Comparison of ENCODE assay signal across 8 cellular contexts in the genomic region with DNA sequence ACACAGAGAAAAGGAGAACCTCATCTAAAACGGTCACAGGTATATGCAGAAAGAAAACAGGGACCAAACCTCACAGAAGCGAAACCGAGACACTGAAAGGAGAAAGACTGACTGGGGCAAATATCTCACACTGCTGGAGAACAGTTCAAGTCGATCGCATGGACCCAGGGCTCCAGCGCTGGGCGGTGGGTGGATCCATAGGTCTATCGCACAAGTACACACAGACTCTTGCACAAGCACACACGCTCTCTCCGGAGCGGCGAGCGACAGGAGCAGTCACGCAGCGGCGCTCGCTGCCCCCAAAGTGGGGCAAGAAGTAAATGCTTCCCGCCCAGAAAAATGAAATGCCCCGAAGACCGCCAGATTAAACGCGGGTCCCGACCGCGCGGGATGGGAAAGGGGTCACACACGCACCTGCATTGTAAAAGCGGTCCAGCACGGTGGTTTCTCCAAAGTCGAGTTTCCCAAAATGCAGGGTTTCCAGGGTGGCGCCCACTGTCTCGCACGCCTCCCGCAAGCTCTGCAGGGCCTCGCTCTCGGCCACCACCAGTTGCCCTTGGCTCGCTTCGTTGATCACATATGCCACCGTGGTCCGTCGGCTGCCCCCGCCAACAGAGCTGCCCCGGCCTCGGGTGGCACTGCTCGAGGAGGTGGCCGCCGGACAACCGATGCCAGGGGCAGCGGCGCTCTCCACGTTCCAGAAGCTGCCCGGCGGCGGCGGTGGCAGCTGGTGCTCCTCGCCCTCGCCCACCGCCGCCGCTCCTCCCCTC. TPM values are rescaled to one million over a fixed set of nuclear protein-coding genes. Genes with fewer than 3 reads are reported as not detected.
A peak's percentile ranks its signal among the peaks of the same experiment; 100 is the strongest.
DNase-seq lines count a peak whose midpoint lies in the region; ATAC-seq, FAIRE-seq and TF ChIP-seq lines count a peak whose summit lies in the region.

No MANE protein-coding gene starts in this region.

- no peak overlapping the region for H2AFZ ChIP-seq in HepG2 (ENCODE audit: low read length)

- in situ Hi-C loops in HepG2 (cut with HindIII; ENCODE audit: extremely low pct_ligation_motif_present, low pct_unique_long_range_greater_than_20kb): loop anchor here (5.0 kb wide), 1 partner anchor 149 kb away; no protein-coding TSS in a partner anchor

- CTCF ChIA-PET in HepG2 (lab: Yijun Ruan, JAX; ENCODE audit: low intra/inter-chr PET ratio, low total read pairs): no interaction called here

- peaks cover 18% of the 10 kb centered on the region for H3K4me1 ChIP-seq in HepG2 (ENCODE audit: insufficient read depth, low read length)

- no peak for TF ChIP-seq POLR2A in HepG2 (IDR thresholded peaks at IDR 0.05; ENCODE audit: insufficient read depth in 1 of 2, low read depth in 2 of 2, low read length in 2 of 2)

- peak overlapping the region; percentile 92 for H3K27ac Mint-ChIP-seq in chondrocyte (ENCODE audit: unreplicated experiment)

- no peaks in the 10 kb centered on the region for H4K20me1 ChIP-seq in HepG2 (ENCODE audit: insufficient read depth, low read length)

- H3K27ac ChIP-seq in HepG2 (ENCODE audit: extremely low read length, insufficient read depth, low read length): no peak overlapping the region

- H3K4me3 Mint-ChIP-seq in chondrocyte (ENCODE audit: unreplicated experiment): peak overlapping the region; percentile 87

- H3K36me3 ChIP-seq in HepG2 (replicated peaks in 1 of 2; ENCODE audit: control insufficient read depth in 1 of 2, insufficient read depth in 2 of 2, low read length in 2 of 2): no peaks in the 10 kb centered on the region

- H3K79me2 ChIP-seq in HepG2 (ENCODE audit: insufficient read depth, low read length): no peaks in the 10 kb centered on the region

- peak overlapping the region in 1 of 3 experiments; percentile 67; a peak in 1 of 6 replicates for H3K4me3 ChIP-seq in HepG2 (replicated peaks in 1 of 3; ENCODE audit: insufficient read depth in 1 of 3, low read depth in 2 of 3, low read length in 3 of 3)

- H3K27me3 ChIP-seq in HepG2 (ENCODE audit: control insufficient read depth in 1 of 2, insufficient read depth in 2 of 2, low read length in 2 of 2): peaks cover 1 to 61% of the 10 kb centered on the region in 2 experiments; a peak in 4 of 5 replicates

- intact Hi-C loops in HepG2 (cut with micrococcal nuclease; ENCODE audit: unreplicated experiment): loop anchor here (1.0 to 10.0 kb wide), 2 partner anchors 147 to 207 kb away; no protein-coding TSS in a partner anchor

- 15% methylated on average over 44 of the region's 60 CpGs for WGBS in HepG2 (ENCODE audit: low lambda C conversion rate)

- H3K9me3 ChIP-seq in HepG2 (ENCODE audit: low read length): no peaks in the 10 kb centered on the region

- H3K9me3 Mint-ChIP-seq in chondrocyte (ENCODE audit: low read depth): no peaks in the 10 kb centered on the region

- TF ChIP-seq EP300 in HepG2 (IDR thresholded peaks at IDR 0.05; ENCODE audit: low read depth in 2 of 2, low read length in 2 of 2) (no peak), HepG2 (CRISPR knock-in tag; IDR thresholded peaks at IDR 0.05; ENCODE audit: borderline replicate concordance) (no peak)

- H3K4me1 Mint-ChIP-seq in chondrocyte (ENCODE audit: low read depth): peaks cover 45% of the 10 kb centered on the region

- TF ChIP-seq CTCF in chondrocyte (IDR thresholded peaks at IDR 0.05) (no peak), HepG2 (CRISPR knock-in tag; IDR thresholded peaks at IDR 0.05) (no peak)

- no TSS peak for BruUV-seq in HepG2 (replicated peaks; lab: Mats Ljungman, UMichigan)

- H3K27me3 Mint-ChIP-seq in chondrocyte (ENCODE audit: low read depth): no peaks in the 10 kb centered on the region

- H3K4me2 ChIP-seq in HepG2 (ENCODE audit: low read depth, low read length): peak overlapping the region; percentile 81

- ATAC-seq in HG02610 (IDR thresholded peaks at IDR 0.05; ENCODE audit: unreplicated experiment): peak; percentile 36
- peak; percentile 70 for ATAC-seq in HepG2

- DNase-seq in NCI-H1694 (lab: John Stamatoyannopoulos, UW): peak; percentile 6
- no peak for DNase-seq in NCI-H1694 treated with DMSO at 0.1 percent for 48 hours (lab: John Stamatoyannopoulos, UW)
- DNase-seq in NCI-H1417 treated with DMSO at 0.1 percent for 48 hours (lab: John Stamatoyannopoulos, UW): peak; percentile 13
- peak; percentile 62 for DNase-seq in activated CD4-positive, CD25-positive, alpha-beta regulatory T cell treated with anti-CD3 and anti-CD28 coated beads, Interleukin-2, amount 50 U/mL, for 72 hours
- no peak for DNase-seq in chondrocyte (ENCODE audit: low spot score)
- DNase-seq in HepG2 (ENCODE audit: low spot score): no peak
- peak; percentile 45 for DNase-seq in stimulated activated CD4-positive, alpha-beta T cell treated with anti-CD3 and anti-CD28 coated beads, Interleukin-4, amount 100 ng/mL, for 1 hour

- H3K9ac ChIP-seq in HepG2 (ENCODE audit: insufficient read depth, low read depth, low read length): no peak overlapping the region

- no peak for FAIRE-seq in HepG2 (lab: Jason Lieb, UNC)

- POLR2A ChIA-PET in HepG2 (lab: Yijun Ruan, JAX): no interaction called here

- no peaks in the 10 kb centered on the region for H3K36me3 Mint-ChIP-seq in chondrocyte (ENCODE audit: low read depth)

- no peak for TF ChIP-seq RAD21 in HepG2 (CRISPR knock-in tag; IDR thresholded peaks at IDR 0.05)

TF ChIP-seq in HepG2, 621 proteins besides CTCF, POLR2A, EP300 and RAD21 (continues in another document):
- TF ChIP-seq, protein P1, sequence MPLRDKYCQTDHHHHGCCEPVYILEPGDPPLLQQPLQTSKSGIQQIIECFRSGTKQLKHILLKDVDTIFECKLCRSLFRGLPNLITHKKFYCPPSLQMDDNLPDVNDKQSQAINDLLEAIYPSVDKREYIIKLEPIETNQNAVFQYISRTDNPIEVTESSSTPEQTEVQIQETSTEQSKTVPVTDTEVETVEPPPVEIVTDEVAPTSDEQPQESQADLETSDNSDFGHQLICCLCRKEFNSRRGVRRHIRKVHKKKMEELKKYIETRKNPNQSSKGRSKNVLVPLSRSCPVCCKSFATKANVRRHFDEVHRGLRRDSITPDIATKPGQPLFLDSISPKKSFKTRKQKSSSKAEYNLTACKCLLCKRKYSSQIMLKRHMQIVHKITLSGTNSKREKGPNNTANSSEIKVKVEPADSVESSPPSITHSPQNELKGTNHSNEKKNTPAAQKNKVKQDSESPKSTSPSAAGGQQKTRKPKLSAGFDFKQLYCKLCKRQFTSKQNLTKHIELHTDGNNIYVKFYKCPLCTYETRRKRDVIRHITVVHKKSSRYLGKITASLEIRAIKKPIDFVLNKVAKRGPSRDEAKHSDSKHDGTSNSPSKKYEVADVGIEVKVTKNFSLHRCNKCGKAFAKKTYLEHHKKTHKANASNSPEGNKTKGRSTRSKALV (CRISPR knock-in tag; IDR thresholded peaks at IDR 0.05): peak; percentile 65; the same call in 1 of the 2 replicates

RNA-seq across cellular contexts. Expression of a gene that starts 0.8 kb away (rescaled TPM):
- total RNA-seq in chondrocyte (2.1 to 5.1 TPM (median 4.6 TPM) in 3 replicates), HepG2 (2016; rRNA removed; fragmentation: Illumina TruSeq; extraction: Trizol) (not detected in 2 replicates)
- total RNA-seq in HepG2 (2016; cell fraction: cytosol; rRNA removed; fragmentation: Illumina TruSeq; extraction: Trizol; ENCODE audit: low read depth): under 0.01 TPM in 1 of 2 replicates, not detected in the other
- not detected in 2 replicates for total RNA-seq in HepG2 (2016; cell fraction: insoluble cytoplasmic fraction; rRNA removed; fragmentation: Illumina TruSeq; extraction: Trizol)
- not detected in 2 replicates for total RNA-seq in HepG2 (2016; cell fraction: membrane; rRNA removed; fragmentation: Illumina TruSeq; extraction: Trizol)
- total RNA-seq in HepG2 (2016; cell fraction: nucleus; rRNA removed; fragmentation: Illumina TruSeq; extraction: Trizol): not detected in 2 replicates
- polyA plus RNA-seq in HepG2 (2011; rRNA removed): not detected in 2 replicates
- not detected in 2 replicates for polyA plus RNA-seq in HepG2 (2011; cell fraction: cytosol; rRNA removed)
- polyA plus RNA-seq in HepG2 (2011; cell fraction: nucleus; rRNA removed): not detected in 2 replicates
- polyA plus RNA-seq in HepG2 (2012): not detected in 2 replicates
- polyA plus RNA-seq in HepG2 (2016; cell fraction: cytosol; fragmentation: Illumina TruSeq; extraction: Trizol; ENCODE audit: low read depth): not detected in 2 replicates
- not detected in 2 replicates for polyA plus RNA-seq in HepG2 (2016; cell fraction: insoluble cytoplasmic fraction; fragmentation: Illumina TruSeq; extraction: Trizol; ENCODE audit: low read depth)
- polyA plus RNA-seq in HepG2 (2016; cell fraction: membrane; fragmentation: Illumina TruSeq; extraction: Trizol; ENCODE audit: low read depth): not detected in 2 replicates
- not detected in 2 replicates for polyA plus RNA-seq in HepG2 (2016; cell fraction: nucleus; fragmentation: Illumina TruSeq; extraction: Trizol; ENCODE audit: insufficient read depth, low read depth)
- 8.5 TPM in 1 of 2 replicates, not detected in the other for polyA minus RNA-seq in HepG2 (2011; rRNA and poly(A)+ RNA removed; ENCODE audit: low replicate concordance)
- polyA minus RNA-seq in HepG2 (2011; cell fraction: cytosol; rRNA and poly(A)+ RNA removed): 0.20 TPM in 1 of 2 replicates, not detected in the other
- not detected in 2 replicates for polyA minus RNA-seq in HepG2 (2011; cell fraction: nucleus; rRNA and poly(A)+ RNA removed)

RNA-seq across cellular contexts. Expression of a gene that starts 30.9 kb away (rescaled TPM):
- total RNA-seq in chondrocyte (6.2 to 7.0 TPM (median 6.8 TPM) in 3 replicates), HepG2 (2016; rRNA removed; fragmentation: Illumina TruSeq; extraction: Trizol) (0.53 and 0.88 TPM in 2 replicates)
- total RNA-seq in HepG2 (2016; cell fraction: cytosol; rRNA removed; fragmentation: Illumina TruSeq; extraction: Trizol; ENCODE audit: low read depth): 0.20 and 0.26 TPM in 2 replicates
- total RNA-seq in HepG2 (2016; cell fraction: insoluble cytoplasmic fraction; rRNA removed; fragmentation: Illumina TruSeq; extraction: Trizol): 0.35 and 0.65 TPM in 2 replicates
- total RNA-seq in HepG2 (2016; cell fraction: membrane; rRNA removed; fragmentation: Illumina TruSeq; extraction: Trizol): 0.34 TPM in 1 of 2 replicates, not detected in the other
- 0.40 and 0.56 TPM in 2 replicates for total RNA-seq in HepG2 (2016; cell fraction: nucleus; rRNA removed; fragmentation: Illumina TruSeq; extraction: Trizol)
- 0.04 and 0.29 TPM in 2 replicates for polyA plus RNA-seq in HepG2 (2011; rRNA removed)
- 0.15 and 0.36 TPM in 2 replicates for polyA plus RNA-seq in HepG2 (2011; cell fraction: cytosol; rRNA removed)
- polyA plus RNA-seq in HepG2 (2011; cell fraction: nucleus; rRNA removed): not detected in 2 replicates
- 0.15 and 0.27 TPM in 2 replicates for polyA plus RNA-seq in HepG2 (2012)
- polyA plus RNA-seq in HepG2 (2016; cell fraction: cytosol; fragmentation: Illumina TruSeq; extraction: Trizol; ENCODE audit: low read depth): 0.09 TPM in 2 replicates
- polyA plus RNA-seq in HepG2 (2016; cell fraction: insoluble cytoplasmic fraction; fragmentation: Illumina TruSeq; extraction: Trizol; ENCODE audit: low read depth): 0.74 and 0.75 TPM in 2 replicates
- 0.10 and 0.21 TPM in 2 replicates for polyA plus RNA-seq in HepG2 (2016; cell fraction: membrane; fragmentation: Illumina TruSeq; extraction: Trizol; ENCODE audit: low read depth)
- 0.55 TPM in 1 of 2 replicates, not detected in the other for polyA plus RNA-seq in HepG2 (2016; cell fraction: nucleus; fragmentation: Illumina TruSeq; extraction: Trizol; ENCODE audit: insufficient read depth, low read depth)
- polyA minus RNA-seq in HepG2 (2011; rRNA and poly(A)+ RNA removed; ENCODE audit: low replicate concordance): 3.1 TPM in 1 of 2 replicates, not detected in the other
- polyA minus RNA-seq in HepG2 (2011; cell fraction: cytosol; rRNA and poly(A)+ RNA removed): 0.53 TPM in 1 of 2 replicates, not detected in the other
- polyA minus RNA-seq in HepG2 (2011; cell fraction: nucleus; rRNA and poly(A)+ RNA removed): 0.25 TPM in 1 of 2 replicates, not detected in the other

Comparison
In these comparisons a context has a peak if more than half of its experiments do, and no peak if none do; other contexts are left out.
1. DNase-seq: peak in NCI-H1694 (single experiment), NCI-H1417 treated with DMSO at 0.1 percent for 48 hours (single experiment), activated CD4-positive, CD25-positive, alpha-beta regulatory T cell treated with anti-CD3 and anti-CD28 coated beads, Interleukin-2, amount 50 U/mL, for 72 hours (single experiment) and stimulated activated CD4-positive, alpha-beta T cell treated with anti-CD3 and anti-CD28 coated beads, Interleukin-4, amount 100 ng/mL, for 1 hour (single experiment); none in NCI-H1694 treated with DMSO at 0.1 percent for 48 hours (single experiment), chondrocyte (single experiment) and HepG2 (single experiment).